7 cellular contexts compared by ENCODE assay signal in the genomic region with DNA sequence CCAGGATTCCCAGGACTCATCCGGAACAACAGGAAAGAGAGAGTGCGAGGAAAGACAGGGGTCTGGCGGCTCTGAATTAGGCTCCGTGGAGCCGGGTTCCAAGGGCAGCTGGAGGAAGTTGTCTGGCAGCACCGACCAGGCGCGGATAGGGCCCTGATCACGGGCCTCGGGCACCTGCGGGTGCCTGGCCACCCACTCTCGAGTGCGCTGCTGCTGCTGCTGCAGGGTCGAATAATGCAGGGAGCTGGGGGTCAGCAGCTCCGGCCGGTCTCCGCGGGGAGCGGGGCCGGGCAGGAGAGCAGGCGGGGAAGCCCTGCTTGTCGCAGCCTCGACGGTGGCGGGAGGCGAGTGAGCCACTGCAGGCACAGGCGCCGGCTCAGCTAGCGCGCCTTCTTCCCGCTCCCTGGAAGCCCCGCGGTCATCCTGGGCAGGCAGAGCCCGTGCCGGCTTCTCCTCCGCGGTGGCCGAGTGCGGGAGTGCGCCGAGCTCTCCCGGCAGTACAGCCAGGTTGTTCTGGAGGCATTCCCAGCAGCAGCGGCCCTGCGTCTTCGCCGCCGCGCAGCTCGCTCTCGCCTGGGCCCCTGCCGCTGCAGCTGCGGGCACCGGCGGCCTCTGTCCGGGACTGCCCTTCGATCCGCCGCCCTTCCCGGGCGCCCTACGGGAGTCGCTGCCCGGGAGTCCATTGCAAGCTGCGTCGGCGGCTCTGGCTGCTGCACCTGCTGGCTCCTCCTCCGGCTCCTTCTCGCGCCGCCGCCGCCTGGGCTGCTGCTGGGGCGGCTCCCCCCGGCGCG. TPM values are rescaled to one million over a fixed set of nuclear protein-coding genes. Genes with fewer than 3 reads are reported as not detected.
A peak's percentile ranks its signal among the peaks of the same experiment; 100 is the strongest.
DNase-seq lines count a peak whose midpoint lies in the region; ATAC-seq and TF ChIP-seq lines count a peak whose summit lies in the region.

No MANE protein-coding gene starts in this region.

- H3K27ac ChIP-seq in epithelial cell of prostate (peak overlapping the region; percentile 63), aorta (ENCODE audit: low read depth in 1 of 2, low read length in 2 of 2) (no peak overlapping the region)

- 6 to 8% methylated on average over 66 to 76 of the region's 76 CpGs for WGBS in aorta, 2 donors

- peaks cover 10% of the 10 kb centered on the region for H3K4me1 Mint-ChIP-seq in activated CD4-positive, alpha-beta T cell treated with anti-CD3 and anti-CD28 coated beads, Interleukin-2, amount 10 ng/mL, durations not matched to agents 24 days and 14 days
- H3K4me1 Mint-ChIP-seq in naive thymus-derived CD8-positive, alpha-beta T cell: peaks cover 7 to 8% (median 8%) of the 10 kb centered on the region in 4 donors

- H3K9me3 Mint-ChIP-seq in activated CD4-positive, alpha-beta T cell treated with anti-CD3 and anti-CD28 coated beads, Interleukin-2, amount 10 ng/mL, durations not matched to agents 24 days and 14 days: no peaks in the 10 kb centered on the region
- H3K9me3 Mint-ChIP-seq in naive thymus-derived CD8-positive, alpha-beta T cell: no peaks in the 10 kb centered on the region

- CTCF ChIA-PET in GM10248 (lab: Yijun Ruan, JAX): interaction anchor here (0.8 to 2.1 kb wide), 6 partner anchors 9 to 146 kb away, joined by 3 to 6 read pairs (median 4); no protein-coding TSS in a partner anchor

- H3K36me3 Mint-ChIP-seq in activated CD4-positive, alpha-beta T cell treated with anti-CD3 and anti-CD28 coated beads, Interleukin-2, amount 10 ng/mL, durations not matched to agents 24 days and 14 days (ENCODE audit: low read depth): no peaks in the 10 kb centered on the region
- H3K36me3 Mint-ChIP-seq in naive thymus-derived CD8-positive, alpha-beta T cell: no peaks in the 10 kb centered on the region

- ATAC-seq in HG03045 (IDR thresholded peaks at IDR 0.05; ENCODE audit: unreplicated experiment) (peak; percentile 38), aorta (ENCODE audit: low FRiP score) (peak; percentile 39)
- peak; percentile 71 to 75 for ATAC-seq in naive thymus-derived CD8-positive, alpha-beta T cell

- peak; percentile 33 for DNase-seq in GM10248 (ENCODE audit: extremely low spot score)
- DNase-seq in activated CD4-positive, alpha-beta T cell treated with anti-CD3 and anti-CD28 coated beads, Interleukin-2, amount 10 ng/mL, durations not matched to agents 24 days and 14 days: peak; percentile 65
- no peak for DNase-seq in epithelial cell of prostate (ENCODE audit: low read depth, low spot score)
- peak in 6 of 10 donors; percentile 13 to 48 (median 36) for DNase-seq in naive thymus-derived CD8-positive, alpha-beta T cell
- peak; percentile 51 to 78 for DNase-seq in aorta
- no peak for DNase-seq in MV-4-11 (lab: John Stamatoyannopoulos, UW)

- peak overlapping the region; percentile 48 to 60 for H3K4me3 ChIP-seq in aorta (ENCODE audit: low read length in 2 of 2)

- H3K36me3 ChIP-seq in aorta (ENCODE audit: control insufficient read depth in 1 of 2, insufficient read depth in 2 of 2, low read length in 1 of 2): no peaks in the 10 kb centered on the region

- H3K27me3 Mint-ChIP-seq in activated CD4-positive, alpha-beta T cell treated with anti-CD3 and anti-CD28 coated beads, Interleukin-2, amount 10 ng/mL, durations not matched to agents 24 days and 14 days: peaks cover 53% of the 10 kb centered on the region
- H3K27me3 Mint-ChIP-seq in naive thymus-derived CD8-positive, alpha-beta T cell: peaks cover 16 to 42% (median 26%) of the 10 kb centered on the region in 5 donors

- no peak overlapping the region for H3K4me3 Mint-ChIP-seq in activated CD4-positive, alpha-beta T cell treated with anti-CD3 and anti-CD28 coated beads, Interleukin-2, amount 10 ng/mL, durations not matched to agents 24 days and 14 days
- peak overlapping the region; percentile 28 to 71 (median 48) for H3K4me3 Mint-ChIP-seq in naive thymus-derived CD8-positive, alpha-beta T cell

- no peak for TF ChIP-seq CTCF in GM10248 (IDR thresholded peaks at IDR 0.05; ENCODE audit: control extremely low read depth, extremely low read depth, low read depth, missing control alignments)

- no peaks in the 10 kb centered on the region for H3K9me3 ChIP-seq in aorta (ENCODE audit: control insufficient read depth, low read length)

- intact Hi-C loops in activated CD4-positive, alpha-beta T cell treated with anti-CD3 and anti-CD28 coated beads, Interleukin-2, amount 10 ng/mL, durations not matched to agents 24 days and 14 days (cut with micrococcal nuclease): loop anchor here (5.0 kb wide), 1 partner anchor 55 kb away; no protein-coding TSS in a partner anchor
- intact Hi-C loops in aorta (cut with DNase I): loop anchor here in 1 of 2 donors (10.0 kb wide), 1 partner anchor 122 kb away; no protein-coding TSS in a partner anchor

- H3K27me3 ChIP-seq in aorta (ENCODE audit: control insufficient read depth in 1 of 2, insufficient read depth in 2 of 2, low read length in 1 of 2): no peaks in the 10 kb centered on the region

- POLR2A ChIA-PET in GM10248 (lab: Yijun Ruan, JAX): interaction anchor here (1.0 kb wide), 1 partner anchor 53 kb away, joined by 4 read pairs; a partner anchor contains a TSS
- POLR2A ChIA-PET in naive thymus-derived CD8-positive, alpha-beta T cell (lab: Charles Lee): interaction anchor here (1.3 kb wide), 1 partner anchor 10 kb away, joined by 3 read pairs; no protein-coding TSS in a partner anchor

- no peak overlapping the region for H3K27ac Mint-ChIP-seq in activated CD4-positive, alpha-beta T cell treated with anti-CD3 and anti-CD28 coated beads, Interleukin-2, amount 10 ng/mL, durations not matched to agents 24 days and 14 days
- no peak overlapping the region for H3K27ac Mint-ChIP-seq in naive thymus-derived CD8-positive, alpha-beta T cell

- no peaks in the 10 kb centered on the region for H3K4me1 ChIP-seq in aorta (ENCODE audit: control insufficient read depth in 1 of 2, insufficient read depth in 2 of 2, low read length in 2 of 2)

RNA-seq across cellular contexts. Expression of a gene that starts 1.0 kb away (rescaled TPM):
- not detected in 2 replicates for total RNA-seq in activated CD4-positive, alpha-beta T cell treated with anti-CD3 and anti-CD28 coated beads, Interleukin-2, amount 10 ng/mL, durations not matched to agents 24 days and 14 days
- total RNA-seq in naive thymus-derived CD8-positive, alpha-beta T cell: not detected
- polyA plus RNA-seq in naive thymus-derived CD8-positive, alpha-beta T cell: not detected
- under 1 TPM in 1 of 2 donors, not detected in 1; 0.32 TPM for total RNA-seq in aorta
- under 1 TPM; 0.26 to 0.88 TPM for polyA plus RNA-seq in aorta

RNA-seq across cellular contexts. Expression of a gene that starts 52.6 kb away (rescaled TPM):
- 15.4 and 17.0 TPM in 2 replicates for total RNA-seq in activated CD4-positive, alpha-beta T cell treated with anti-CD3 and anti-CD28 coated beads, Interleukin-2, amount 10 ng/mL, durations not matched to agents 24 days and 14 days
- total RNA-seq in naive thymus-derived CD8-positive, alpha-beta T cell: 10 to 100 TPM; 50.7 to 56.7 TPM
- polyA plus RNA-seq in naive thymus-derived CD8-positive, alpha-beta T cell: 10 to 100 TPM; 44.8 to 49.5 (median 46.0) TPM
- 100 to 1,000 TPM in 1 of 2 donors, 10 to 100 TPM in 1; 86.1 to 120 TPM for total RNA-seq in aorta
- polyA plus RNA-seq in aorta: 100 to 1,000 TPM in 1 of 2 donors, 10 to 100 TPM in 1; 39.6 to 110 TPM

Comparison
In these comparisons a context has a peak if more than half of its experiments do, and no peak if none do; other contexts are left out.
1. DNase-seq: peak in GM10248 (single experiment), activated CD4-positive, alpha-beta T cell treated with anti-CD3 and anti-CD28 coated beads, Interleukin-2, amount 10 ng/mL, durations not matched to agents 24 days and 14 days (single experiment), naive thymus-derived CD8-positive, alpha-beta T cell (6 of 10) and aorta (2 of 2); none in epithelial cell of prostate (single experiment) and MV-4-11 (single experiment).
2. Peak in every context shown above with its lines, with median percentiles within 50 percentile points of each other: ATAC-seq.